ENCODE assay signal across 1 cellular context in genomic region chr19:17932485-17933338, GRCh38.
TF ChIP-seq lines count a peak whose summit lies in the region.

TSS of gene CCDC124 (plus strand) at chr19:17933015. CDS start at chr19:17936421, 3,406 bp downstream.

TF ChIP-seq in HepG2, 621 proteins besides CTCF, POLR2A, EP300 and RAD21 (continued from another document and continues in another):
- TF ChIP-seq ZNF281 (CRISPR knock-in tag; IDR thresholded peaks at IDR 0.05; ENCODE audit: borderline replicate concordance) (no peak), THAP7 (CRISPR knock-in tag; IDR thresholded peaks at IDR 0.05) (no peak), PPARG (CRISPR knock-in tag; conservative IDR thresholded peaks at IDR 0.05) (0 out of 2 replicates have a peak, but pooled peaks have one; percentile 20), ZFY (CRISPR knock-in tag; IDR thresholded peaks at IDR 0.05) (peak; percentile 85), PREB (CRISPR knock-in tag; IDR thresholded peaks at IDR 0.05) (no peak), HNRNPLL (IDR thresholded peaks at IDR 0.05; ENCODE audit: low read depth, low read length, poor library complexity, severe bottlenecking) (peak; percentile 72), TFDP2 (CRISPR knock-in tag; IDR thresholded peaks at IDR 0.05) (peak; percentile 66), ZNF616 (CRISPR knock-in tag; IDR thresholded peaks at IDR 0.05; ENCODE audit: low read depth) (no peak; the same call in 1 of the 2 replicates), ZBTB40 (IDR thresholded peaks at IDR 0.05) (no peak), ZBTB40 (CRISPR knock-in tag; IDR thresholded peaks at IDR 0.05) (peak; percentile 56; the same call in 1 of the 2 replicates), ZNF24 (IDR thresholded peaks at IDR 0.05) (no peak), MXD4 (CRISPR knock-in tag; IDR thresholded peaks at IDR 0.05) (peak; percentile 92), YY1 (IDR thresholded peaks at IDR 0.05; ENCODE audit: insufficient read depth, insufficient replicate concordance, low read depth, low read length) (peak; percentile 100), PHF20 (CRISPR knock-in tag; IDR thresholded peaks at IDR 0.05) (peak; percentile 92), ZNF350 (CRISPR knock-in tag; IDR thresholded peaks at IDR 0.05; ENCODE audit: borderline replicate concordance, low read depth) (peak; percentile 87; the same call in 1 of the 2 replicates), ZNF776 (CRISPR knock-in tag; IDR thresholded peaks at IDR 0.05) (peak; percentile 78), ZNF121 (CRISPR knock-in tag; IDR thresholded peaks at IDR 0.05) (peak; percentile 87), ZNF598 (CRISPR knock-in tag; IDR thresholded peaks at IDR 0.05; ENCODE audit: borderline replicate concordance) (peak; percentile 46; the same call in 1 of the 2 replicates), TARDBP (CRISPR knock-in tag; IDR thresholded peaks at IDR 0.05) (peak; percentile 69; the same call in 1 of the 2 replicates), RXRA (CRISPR knock-in tag; IDR thresholded peaks at IDR 0.05) (peak; percentile 59; the same call in 1 of the 2 replicates), ATF1 (CRISPR knock-in tag; IDR thresholded peaks at IDR 0.05) (peak; percentile 100), ZNF609 (CRISPR knock-in tag; IDR thresholded peaks at IDR 0.05; ENCODE audit: borderline replicate concordance) (peak; percentile 12; the same call in 1 of the 2 replicates), ATF7 (IDR thresholded peaks at IDR 0.05) (peak; percentile 98), ATF7 (CRISPR knock-in tag; IDR thresholded peaks at IDR 0.05) (0 out of 2 replicates have a peak, but pooled peaks have one; percentile 77), ZNF18 (CRISPR knock-in tag; IDR thresholded peaks at IDR 0.05; ENCODE audit: insufficient replicate concordance) (no peak), MXI1 (IDR thresholded peaks at IDR 0.05; ENCODE audit: borderline replicate concordance, low read depth, low read length) (peak; percentile 92; the same call in 2 of the 3 replicates), E2F1 (CRISPR knock-in tag; IDR thresholded peaks at IDR 0.05) (peak; percentile 60; the same call in 1 of the 2 replicates), BCL3 (CRISPR knock-in tag; IDR thresholded peaks at IDR 0.05) (peak; percentile 86; the same call in 1 of the 2 replicates), SIN3A (IDR thresholded peaks at IDR 0.05; ENCODE audit: borderline replicate concordance, low read depth, low read length) (peak; percentile 59; the same call in 1 of the 2 replicates), CEBPG (CRISPR knock-in tag; IDR thresholded peaks at IDR 0.05) (peak; percentile 5; the same call in 1 of the 2 replicates)
